8 cellular contexts compared by ENCODE assay signal in genomic region chr15:88467073-88467934, GRCh38. TPM values are rescaled to one million over a fixed set of nuclear protein-coding genes. Genes with fewer than 3 reads are reported as not detected.
DNase-seq lines count a peak whose midpoint lies in the region; ATAC-seq and TF ChIP-seq lines count a peak whose summit lies in the region.

Gene MRPL46 (minus strand): TSS chr15:88467388. CDS start chr15:88467377, 11 bp downstream.
Gene MRPS11 (plus strand): TSS chr15:88467708. CDS start chr15:88467718, 10 bp downstream.

- DNase-seq in D341Med (ENCODE audit: low spot score) (peak; percentile 94), endothelial cell (ENCODE audit: low spot score) (peak; percentile 87), mesothelial cell of epicardium (ENCODE audit: low spot score in 2 of 2, unreplicated experiment in 2 of 2) (peak; percentile 82 to 90)
- DNase-seq in activated CD8-positive, alpha-beta memory T cell treated with anti-CD3 and anti-CD28 coated beads, Interleukin-2, amount 50 U/mL, for 4 hours: peak; percentile 90
- DNase-seq in stimulated activated CD8-positive, alpha-beta memory T cell treated with anti-CD3 and anti-CD28 coated beads, Interleukin-15, amount 100 ng/mL, for 48 hours (ENCODE audit: low read depth in 2 of 2): peak; percentile 74 to 76

- no peaks in the 10 kb centered on the region for H4K20me1 ChIP-seq in OCI-LY1 (ENCODE audit: insufficient read depth, low read length)

- H3K4me1 ChIP-seq in HUES6 (ENCODE audit: control insufficient read depth, insufficient read depth, low read length) (peaks cover 4% of the 10 kb centered on the region; the same call in 1 of the 2 replicates), OCI-LY1 (ENCODE audit: insufficient read depth, low read length, severe bottlenecking) (peaks cover 26% of the 10 kb centered on the region)

- H3K27ac Mint-ChIP-seq in endothelial cell (ENCODE audit: unreplicated experiment): peak within 1 kb of the TSS; percentile 92
- peak within 1 kb of the TSS; percentile 97 for H3K27ac Mint-ChIP-seq in mesothelial cell of epicardium

- H3F3A ChIP-seq in OCI-LY1 (ENCODE audit: insufficient read depth, low read length): no peaks in the 10 kb centered on the region

- no peaks in the 10 kb centered on the region for H3K9me2 ChIP-seq in OCI-LY1 (ENCODE audit: low read depth, low read length)

- peak within 1 kb of the TSS; percentile 93 for H3K4me3 ChIP-seq in HUES6 (ENCODE audit: low read depth, low read length)
- peak within 1 kb of the TSS; percentile 84 for H3K4me3 ChIP-seq in OCI-LY1 (ENCODE audit: low read depth, low read length, poor library complexity, severe bottlenecking)

- no peak for TF ChIP-seq CTCF in OCI-LY1 (IDR thresholded peaks at IDR 0.05; ENCODE audit: low read length)
- no peak for TF ChIP-seq CTCF in endothelial cell (IDR thresholded peaks at IDR 0.05; ENCODE audit: unreplicated experiment)
- TF ChIP-seq CTCF in mesothelial cell of epicardium (IDR thresholded peaks at IDR 0.05; ENCODE audit: unreplicated experiment): no peak

- H3K27me3 Mint-ChIP-seq in endothelial cell (ENCODE audit: unreplicated experiment): peaks cover 4% of the 10 kb centered on the region
- no peaks in the 10 kb centered on the region for H3K27me3 Mint-ChIP-seq in mesothelial cell of epicardium (ENCODE audit: low read depth)

- H2AFZ ChIP-seq in OCI-LY1 (ENCODE audit: low read length): no peak within 1 kb of the TSS

- H3K79me2 ChIP-seq in OCI-LY1 (ENCODE audit: insufficient read depth, low read length): peaks cover 22% of the 10 kb centered on the region

- H3K36me3 Mint-ChIP-seq in endothelial cell (ENCODE audit: low read depth, unreplicated experiment) (peaks cover 3% of the 10 kb centered on the region), mesothelial cell of epicardium (peaks cover 10% of the 10 kb centered on the region)

- peak; percentile 92 for ATAC-seq in GM21447 (IDR thresholded peaks at IDR 0.05; ENCODE audit: unreplicated experiment)

- H3K27me3 ChIP-seq in HUES6 (ENCODE audit: control insufficient read depth, insufficient read depth, low read length) (no peaks in the 10 kb centered on the region), OCI-LY1 (ENCODE audit: insufficient read depth, low read length) (no peaks in the 10 kb centered on the region)

- H3K27ac ChIP-seq in HUES6 (ENCODE audit: low read depth, low read length): peak within 1 kb of the TSS; percentile 98
- H3K27ac ChIP-seq in OCI-LY1 (ENCODE audit: low read depth, low read length, poor library complexity, severe bottlenecking): peak within 1 kb of the TSS; percentile 70

- H3K4me2 ChIP-seq in OCI-LY1 (ENCODE audit: low read length): peak within 1 kb of the TSS; percentile 97

- H3K9me3 ChIP-seq in HUES6 (ENCODE audit: control insufficient read depth, insufficient read depth, low read depth, low read length) (no peaks in the 10 kb centered on the region), OCI-LY1 (ENCODE audit: low read length) (no peaks in the 10 kb centered on the region)

- H3K9ac ChIP-seq in HUES6 (ENCODE audit: low read length): peak within 1 kb of the TSS; percentile 96
- H3K9ac ChIP-seq in OCI-LY1 (ENCODE audit: low read length): peak within 1 kb of the TSS; percentile 96

- peak within 1 kb of the TSS; percentile 92 for H3K4me3 Mint-ChIP-seq in endothelial cell (ENCODE audit: unreplicated experiment)
- peak within 1 kb of the TSS; percentile 95 for H3K4me3 Mint-ChIP-seq in mesothelial cell of epicardium

- peaks cover 25% of the 10 kb centered on the region for H3K4me1 Mint-ChIP-seq in endothelial cell (ENCODE audit: unreplicated experiment)
- peaks cover 17% of the 10 kb centered on the region for H3K4me1 Mint-ChIP-seq in mesothelial cell of epicardium

- H3K9me3 Mint-ChIP-seq in endothelial cell (ENCODE audit: unreplicated experiment) (no peaks in the 10 kb centered on the region), mesothelial cell of epicardium (no peaks in the 10 kb centered on the region)

- peaks cover 39% of the 10 kb centered on the region for H3K36me3 ChIP-seq in HUES6 (ENCODE audit: control insufficient read depth, insufficient read depth, low read length)
- H3K36me3 ChIP-seq in OCI-LY1 (ENCODE audit: insufficient read depth, low read length): peaks cover 48% of the 10 kb centered on the region

RNA-seq across cellular contexts. Expression of gene MRPL46, which starts in this region (rescaled TPM):
- total RNA-seq in endothelial cell (ENCODE audit: unreplicated experiment) (21.2 TPM), mesothelial cell of epicardium (18.6 to 19.2 TPM (median 18.9 TPM) in 3 replicates)

RNA-seq across cellular contexts. Expression of gene MRPS11, which starts in this region (rescaled TPM):
- total RNA-seq in endothelial cell (ENCODE audit: unreplicated experiment) (42.9 TPM), mesothelial cell of epicardium (31.2 to 38.9 TPM (median 33.1 TPM) in 3 replicates)

Comparison
In these comparisons a context has a peak if more than half of its experiments do, and no peak if none do; other contexts are left out.
1. Peak in every context shown above with its lines: DNase-seq, ATAC-seq, H3K4me3 ChIP-seq and H3K27ac ChIP-seq.